ENCODE assay signal across 24 cellular contexts in the genomic region with DNA sequence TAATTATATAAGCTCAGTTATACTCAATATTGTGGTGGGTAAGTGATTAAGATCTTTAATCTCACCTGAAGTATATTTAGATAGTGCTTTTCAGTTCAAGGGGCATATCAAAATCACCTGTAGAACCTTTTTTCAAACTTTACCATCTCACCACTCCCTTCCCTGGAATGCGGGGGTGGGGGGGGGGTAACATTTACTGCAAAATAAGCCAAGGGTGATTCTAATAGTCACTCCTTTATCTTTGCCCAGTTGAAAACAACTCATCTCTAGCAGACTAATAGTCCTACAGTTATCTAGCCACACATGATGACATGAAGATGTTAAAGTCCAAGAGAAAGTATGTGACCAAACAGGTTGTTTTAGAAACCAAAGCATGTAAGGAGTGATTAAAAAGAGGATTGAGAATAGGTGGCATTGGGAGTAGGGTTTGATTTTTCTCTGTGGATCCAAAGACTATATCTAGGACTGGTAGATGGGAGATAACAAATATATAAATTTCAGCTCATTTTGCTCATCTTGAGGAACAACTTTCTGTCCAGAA. TPM values are rescaled to one million over a fixed set of nuclear protein-coding genes. Genes with fewer than 3 reads are reported as not detected.
DNase-seq lines count a peak whose midpoint lies in the region; ATAC-seq and TF ChIP-seq lines count a peak whose summit lies in the region.
"Had no signal": no experiment of that assay in that cellular context is flagged by ENCODE, and none has a peak within 500 bp of the region (broad histone marks: within the 10 kb centered on the region; RNA-seq: fewer than 3 reads in every experiment).

No MANE protein-coding gene starts in this region.

- ATAC-seq in PC-3 (no peak), HG03521 (IDR thresholded peaks at IDR 0.05; ENCODE audit: unreplicated experiment) (no peak)
- ATAC-seq: GM23338, HCT116 had no signal

- peak; percentile 65 to 84 for DNase-seq in Caco-2
- peak; percentile 33 for DNase-seq in PC-3
- peak; percentile 7 for DNase-seq in hepatocyte (ENCODE audit: low spot score)
- DNase-seq in type B pancreatic cell (ENCODE audit: extremely low spot score, unreplicated experiment) = no peak
- no peak for DNase-seq in ACHN
- no peak for DNase-seq in activated CD4-positive, alpha-beta T cell treated with anti-CD3 and anti-CD28 coated beads, Interleukin-2, amount 50 U/mL, for 1 hour
- DNase-seq: AML-193; BE2C; Calu3; CD4-positive, alpha-beta T cell; CD8-positive, alpha-beta memory T cell; DMS53; DMS79 treated with DMSO at 0.1 percent for 48 hours; GF-D8; H9 had no signal

- no peaks in the 10 kb centered on the region for H3K9me3 Mint-ChIP-seq in Caco-2 (ENCODE audit: unreplicated experiment)
- H3K9me3 Mint-ChIP-seq in type B pancreatic cell = peaks cover 5% of the 10 kb centered on the region
- H3K9me3 Mint-ChIP-seq: CD4-positive, alpha-beta T cell; CD8-positive, alpha-beta memory T cell; GM23338; H9 had no signal

- H3K4me1 Mint-ChIP-seq in Caco-2 (ENCODE audit: low read depth, unreplicated experiment) (peaks cover 15% of the 10 kb centered on the region), type B pancreatic cell (ENCODE audit: unreplicated experiment) (no peaks in the 10 kb centered on the region)
- H3K4me1 Mint-ChIP-seq: CD8-positive, alpha-beta memory T cell; GM23338; H9 had no signal

- peak overlapping the region; percentile 16; the same call in 1 of the 2 replicates for H3K4me2 ChIP-seq in PC-3 (ENCODE audit: low read length)
- no peak overlapping the region for H3K4me2 ChIP-seq in hepatocyte
- H3K4me2 ChIP-seq: BLaER1 treated with 17β-estradiol and CSF1 and Interleukin-3, amounts not matched to agents 10 nM and 100 nM; GM23338 had no signal

- TF ChIP-seq CTCF in Caco-2 (IDR thresholded peaks at IDR 0.05; ENCODE audit: insufficient read depth in 1 of 2, low read depth in 1 of 2, low read length in 1 of 2, severe bottlenecking in 1 of 2, unreplicated experiment in 1 of 2) (no peak), PC-3 (conservative IDR thresholded peaks at IDR 0.05; ENCODE audit: low read depth, low read length) (no peak), hepatocyte (IDR thresholded peaks at IDR 0.05; ENCODE audit: poor library complexity) (no peak), type B pancreatic cell (conservative IDR thresholded peaks at IDR 0.05) (no peak)

- H3K4me3 ChIP-seq in Caco-2 (ENCODE audit: low read depth, low read length) (no peak overlapping the region), PC-3 (ENCODE audit: low read length) (no peak overlapping the region), hepatocyte (no peak overlapping the region)
- H3K4me3 ChIP-seq: BLaER1 treated with 17β-estradiol and CSF1 and Interleukin-3, amounts not matched to agents 10 nM and 100 nM; GM23338 had no signal

- H3K9ac ChIP-seq in PC-3 (ENCODE audit: low read length) = no peak overlapping the region
- H3K9ac ChIP-seq: BLaER1 treated with 17β-estradiol and CSF1 and Interleukin-3, amounts not matched to agents 10 nM and 100 nM had no signal

- H3K79me2 ChIP-seq in PC-3 (ENCODE audit: low read length) (no peaks in the 10 kb centered on the region), hepatocyte (no peaks in the 10 kb centered on the region)

- H2AFZ ChIP-seq in PC-3 (ENCODE audit: low read length) = no peak overlapping the region
- no peak overlapping the region for H2AFZ ChIP-seq in hepatocyte
- H2AFZ ChIP-seq: GM23338 had no signal

- CTCF ChIA-PET in Caco-2 (lab: Charles Lee) = no interaction called here
- CTCF ChIA-PET in PC-3 (lab: Charles Lee) = no interaction called here

- in situ Hi-C loops in ACHN (cut with HindIII; ENCODE audit: low pct_ligation_motif_present, low pct_unique_long_range_greater_than_20kb, low sequenced_read_pairs) = no loop called here

- H3K36me3 ChIP-seq in Caco-2 (ENCODE audit: control insufficient read depth, insufficient read depth, low read length) = no peaks in the 10 kb centered on the region; the same call in 1 of the 2 replicates
- H3K36me3 ChIP-seq in PC-3 (ENCODE audit: low read depth, low read length) = no peaks in the 10 kb centered on the region
- H3K36me3 ChIP-seq in hepatocyte (replicated peaks; ENCODE audit: insufficient read depth, low read depth) = no peaks in the 10 kb centered on the region

- H3K9me2 ChIP-seq in PC-3 (replicated peaks; ENCODE audit: low read length) = no peaks in the 10 kb centered on the region
- no peaks in the 10 kb centered on the region for H3K9me2 ChIP-seq in hepatocyte (replicated peaks; ENCODE audit: insufficient read depth)

- H3K4me1 ChIP-seq in Caco-2 (peaks cover 34% of the 10 kb centered on the region), PC-3 (ENCODE audit: insufficient read depth, low read length) (0 out of 2 replicates have a peak, but pooled peaks cover 8% of the 10 kb centered on the region), hepatocyte (ENCODE audit: insufficient read depth) (peaks cover 3% of the 10 kb centered on the region)

- POLR2A ChIA-PET in Caco-2 (lab: Charles Lee) = no interaction called here
- POLR2A ChIA-PET in PC-3 (lab: Charles Lee; ENCODE audit: unreplicated experiment) = no interaction called here

- H3K27ac Mint-ChIP-seq in Caco-2 (ENCODE audit: unreplicated experiment) = peak overlapping the region; percentile 82
- peak overlapping the region; percentile 36 for H3K27ac Mint-ChIP-seq in type B pancreatic cell
- H3K27ac Mint-ChIP-seq: CD4-positive, alpha-beta T cell; CD8-positive, alpha-beta memory T cell; GM23338; H9 had no signal

- H3K9me3 ChIP-seq in Caco-2 (no peaks in the 10 kb centered on the region), PC-3 (ENCODE audit: low read length) (no peaks in the 10 kb centered on the region), hepatocyte (ENCODE audit: low read depth) (no peaks in the 10 kb centered on the region)
- H3K9me3 ChIP-seq: BE2C; BLaER1 treated with 17β-estradiol and CSF1 and Interleukin-3, amounts not matched to agents 10 nM and 100 nM had no signal

- BruUV-seq in Caco-2 (replicated peaks; lab: Mats Ljungman, UMichigan) (no TSS peak), PC-3 (replicated peaks; lab: Mats Ljungman, UMichigan) (no TSS peak)

- H3K27me3 ChIP-seq in Caco-2 (replicated peaks; ENCODE audit: control insufficient read depth, insufficient read depth, low read length) (no peaks in the 10 kb centered on the region), PC-3 (ENCODE audit: low read length) (no peaks in the 10 kb centered on the region), hepatocyte (no peaks in the 10 kb centered on the region)
- H3K27me3 ChIP-seq: BE2C; BLaER1 treated with 17β-estradiol and CSF1 and Interleukin-3, amounts not matched to agents 10 nM and 100 nM had no signal

- no peaks in the 10 kb centered on the region for H3F3A ChIP-seq in PC-3 (ENCODE audit: low read length, unreplicated experiment)

- 80% methylated on average over 1 of the region's 1 CpG for WGBS in hepatocyte (ENCODE audit: low lambda C conversion rate, missing lambda C conversion rate)

- intact Hi-C loops in Caco-2 (cut with micrococcal nuclease; ENCODE audit: unreplicated experiment) (loop anchor here (1.0 kb wide), 2 partner anchors 21 to 65 kb away; partner anchors contain the start of gene LPCAT2), PC-3 (cut with micrococcal nuclease) (no loop called here)

- H3K27me3 Mint-ChIP-seq in Caco-2 (ENCODE audit: insufficient read depth, unreplicated experiment) = no peaks in the 10 kb centered on the region
- H3K27me3 Mint-ChIP-seq in type B pancreatic cell = no peaks in the 10 kb centered on the region

- no peaks in the 10 kb centered on the region for H4K20me1 ChIP-seq in PC-3 (ENCODE audit: low read length)
- H4K20me1 ChIP-seq in hepatocyte (ENCODE audit: insufficient read depth, poor library complexity, severe bottlenecking) = no peaks in the 10 kb centered on the region
- H4K20me1 ChIP-seq: BLaER1 treated with 17β-estradiol and CSF1 and Interleukin-3, amounts not matched to agents 10 nM and 100 nM had no signal

- H3K4me3 Mint-ChIP-seq in Caco-2 (ENCODE audit: unreplicated experiment) (peak overlapping the region; percentile 63), type B pancreatic cell (peak overlapping the region; percentile 45)
- H3K4me3 Mint-ChIP-seq: CD14-positive monocyte; CD4-positive, alpha-beta T cell; CD8-positive, alpha-beta memory T cell; GM23338; H9 had no signal

- H3K36me3 Mint-ChIP-seq in Caco-2 (ENCODE audit: insufficient read depth, unreplicated experiment) (peaks cover 6% of the 10 kb centered on the region), type B pancreatic cell (peaks cover 5% of the 10 kb centered on the region)
- H3K36me3 Mint-ChIP-seq: CD8-positive, alpha-beta memory T cell had no signal

- H3K27ac ChIP-seq in PC-3 (ENCODE audit: low read length) = no peak overlapping the region
- H3K27ac ChIP-seq in hepatocyte = peak overlapping the region; percentile 21
- H3K27ac ChIP-seq: 22Rv1; BLaER1 treated with 17β-estradiol and CSF1 and Interleukin-3, amounts not matched to agents 10 nM and 100 nM had no signal

RNA-seq across cellular contexts. Expression of gene LPCAT2, which starts 21.5 kb away (rescaled TPM):
- total RNA-seq in Caco-2 (2022) (20.7 and 25.2 TPM in 2 replicates), PC-3 (2014; rRNA removed) (8.0 and 15.0 TPM in 2 replicates), hepatocyte (9.5 and 13.9 TPM in 2 replicates), type B pancreatic cell (ENCODE audit: low replicate concordance) (18.9 and 38.6 TPM in 2 replicates)
- 6.4 and 10.6 TPM in 2 replicates for polyA plus RNA-seq in hepatocyte
- total RNA-seq: G401 had no signal

RNA-seq across cellular contexts. Expression of gene CAPNS2, which starts 36.1 kb away (rescaled TPM):
- total RNA-seq in Caco-2 (2022) (not detected in 2 replicates), PC-3 (2014; rRNA removed) (0.26 TPM in 1 of 2 replicates, not detected in the other), hepatocyte (0.30 TPM in 1 of 2 replicates, not detected in the other), type B pancreatic cell (ENCODE audit: low replicate concordance) (4.7 and 24.6 TPM in 2 replicates)
- polyA plus RNA-seq in hepatocyte = not detected in 2 replicates
- total RNA-seq: Calu3; CD4-positive, alpha-beta T cell; CD8-positive, alpha-beta memory T cell; Daoy; G401; H4; H9 had no signal
- polyA plus RNA-seq: CD8-positive, alpha-beta memory T cell; GM23338 had no signal

RNA-seq across cellular contexts. Expression of gene MMP2, which starts 51.4 kb away (rescaled TPM):
- total RNA-seq in Caco-2 (2022) = 0.14 and 0.91 TPM in 2 replicates
- total RNA-seq in PC-3 (2014; rRNA removed) = 0.75 TPM in 1 of 2 replicates, not detected in the other
- total RNA-seq in hepatocyte = 107 and 128 TPM in 2 replicates
- polyA plus RNA-seq in hepatocyte = 196 and 198 TPM in 2 replicates
- total RNA-seq in type B pancreatic cell (ENCODE audit: low replicate concordance) = 5.7 and 106 TPM in 2 replicates
- total RNA-seq: Calu3; CD4-positive, alpha-beta T cell; CD8-positive, alpha-beta memory T cell; G401 had no signal
- polyA plus RNA-seq: CD14-positive monocyte; CD8-positive, alpha-beta memory T cell had no signal

Comparison
In these comparisons a context has a peak if more than half of its experiments do, and no peak if none do; other contexts are left out.
1. DNase-seq: peak in Caco-2 (2 of 2), PC-3 (single experiment) and hepatocyte (single experiment); none in type B pancreatic cell (single experiment), ACHN (single experiment) and activated CD4-positive, alpha-beta T cell treated with anti-CD3 and anti-CD28 coated beads, Interleukin-2, amount 50 U/mL, for 1 hour (single experiment).